In the genomic region with DNA sequence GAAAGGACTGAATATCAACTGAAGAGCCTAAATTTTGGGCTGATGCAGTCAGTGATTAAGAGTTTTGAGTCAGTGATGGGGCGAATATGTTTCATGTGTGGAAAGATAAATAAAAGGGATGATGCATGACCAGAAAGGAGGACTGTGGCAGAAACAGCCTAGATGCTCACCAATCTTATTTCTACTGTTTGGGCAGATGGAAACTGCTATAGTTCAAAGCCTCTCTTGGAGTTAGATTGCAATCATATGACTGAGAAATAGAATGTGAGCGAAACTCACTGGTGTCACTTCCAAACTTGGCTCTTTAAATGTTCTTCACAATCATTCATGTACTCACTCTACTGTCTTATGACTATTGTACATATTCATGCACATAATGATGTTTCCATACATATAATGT, we compare ENCODE assay signal across 34 cellular contexts.
"Had no signal": no experiment of that assay in that cellular context is flagged by ENCODE, and none has a peak within 500 bp of the region (broad histone marks: within the 10 kb centered on the region; RNA-seq: fewer than 3 reads in every experiment).

No MANE protein-coding gene starts in this region.

- H3K27me3 ChIP-seq: ascending aorta, cardiac muscle cell, colonic mucosa had no signal

- H3K27ac ChIP-seq: ascending aorta, cardiac muscle cell, colonic mucosa, VCaP had no signal

- H3K9me3 ChIP-seq: ascending aorta, colonic mucosa had no signal

- H3K9me3 Mint-ChIP-seq: activated B cell treated with CpG ODN at 0.5 μM for 24 hours; activated CD4-positive, alpha-beta memory T cell treated with anti-CD3 and anti-CD28 coated beads for 36 hours; activated CD4-positive, alpha-beta T cell treated with anti-CD3 and anti-CD28 coated beads, Interleukin-2, amount 10 ng/mL, durations not matched to agents 24 days and 14 days; activated CD8-positive, alpha-beta T cell treated with anti-CD3 and anti-CD28 coated beads for 36 hours; activated naive CD8-positive, alpha-beta T cell treated with anti-CD3 and anti-CD28 coated beads, Interleukin-2, amount 10 ng/mL, durations not matched to agents 7 days and 5 days; activated naive CD8-positive, alpha-beta T cell treated with anti-CD3 and anti-CD28 coated beads, Interleukin-2, amount 50 U/mL, for 24 hours; activated T-cell treated with anti-CD3 and anti-CD28 coated beads, Interleukin-2, amount 50 U/mL, for 24 hours; activated T-helper 1 cell treated with anti-CD3 and anti-CD28 coated beads, Interleukin-12 subunit alpha, Interleukin-12 subunit beta, Interleukin-2, Interleukin-4 antibody, amounts not matched to agents 30 ng/mL and 10 ng/mL and 1 ng/mL, durations not matched to agents 14 hours and 24 hours and 36 hours; activated T-helper 2 cell treated with anti-CD3 and anti-CD28 coated beads, Interferon-gamma antibody, Interleukin-2, Interleukin-4, amounts not matched to agents 10 μg/mL and 5 μg/mL and 100 μg/mL, durations not matched to agents 14 hours and 24 hours and 36 hours; brain; central memory CD8-positive, alpha-beta T cell; T-helper 1 cell treated with Interleukin-12 subunit alpha and Interleukin-12 subunit beta and Interleukin-4 antibody, amounts not matched to agents 30 μg/mL and 1 μg/mL, for 36 hours; T-helper 2 cell treated with Interferon-gamma antibody and Interleukin-4, amounts not matched to agents 5 μg/mL and 100 μg/mL, for 36 hours had no signal

- H3K4me3 ChIP-seq: ascending aorta, cardiac muscle cell, colonic mucosa had no signal

- ATAC-seq: activated CD8-positive, alpha-beta T cell treated with anti-CD3 and anti-CD28 coated beads for 36 hours; activated naive CD8-positive, alpha-beta T cell treated with anti-CD3 and anti-CD28 coated beads, Interleukin-2, amount 50 U/mL, for 24 hours had no signal

- H3K27ac Mint-ChIP-seq: activated B cell treated with CpG ODN at 0.5 μM for 24 hours; activated CD4-positive, alpha-beta memory T cell treated with anti-CD3 and anti-CD28 coated beads for 36 hours; activated CD4-positive, alpha-beta T cell treated with anti-CD3 and anti-CD28 coated beads, Interleukin-2, amount 10 ng/mL, durations not matched to agents 24 days and 14 days; activated CD8-positive, alpha-beta T cell treated with anti-CD3 and anti-CD28 coated beads for 36 hours; activated naive CD8-positive, alpha-beta T cell; activated naive CD8-positive, alpha-beta T cell treated with anti-CD3 and anti-CD28 coated beads, Interleukin-2, amount 10 ng/mL, durations not matched to agents 7 days and 5 days; activated naive CD8-positive, alpha-beta T cell treated with anti-CD3 and anti-CD28 coated beads, Interleukin-2, amount 50 U/mL, for 24 hours; activated T-cell treated with anti-CD3 and anti-CD28 coated beads, Interleukin-2, amount 50 U/mL, for 24 hours; activated T-helper 1 cell treated with anti-CD3 and anti-CD28 coated beads, Interleukin-12 subunit alpha, Interleukin-12 subunit beta, Interleukin-2, Interleukin-4 antibody, amounts not matched to agents 30 ng/mL and 10 ng/mL and 1 ng/mL, durations not matched to agents 14 hours and 24 hours and 36 hours; activated T-helper 2 cell treated with anti-CD3 and anti-CD28 coated beads, Interferon-gamma antibody, Interleukin-2, Interleukin-4, amounts not matched to agents 10 μg/mL and 5 μg/mL and 100 μg/mL, durations not matched to agents 14 hours and 24 hours and 36 hours; brain; T-helper 1 cell treated with Interleukin-12 subunit alpha and Interleukin-12 subunit beta and Interleukin-4 antibody, amounts not matched to agents 30 μg/mL and 1 μg/mL, for 36 hours; T-helper 2 cell treated with Interferon-gamma antibody and Interleukin-4, amounts not matched to agents 5 μg/mL and 100 μg/mL, for 36 hours had no signal

- H3K4me1 Mint-ChIP-seq: activated B cell treated with CpG ODN at 0.5 μM for 24 hours; activated CD4-positive, alpha-beta T cell treated with anti-CD3 and anti-CD28 coated beads, Interleukin-2, amount 10 ng/mL, durations not matched to agents 24 days and 14 days; activated naive CD8-positive, alpha-beta T cell treated with anti-CD3 and anti-CD28 coated beads, Interleukin-2, amount 10 ng/mL, durations not matched to agents 7 days and 5 days; central memory CD8-positive, alpha-beta T cell had no signal

- H3K36me3 Mint-ChIP-seq: activated CD4-positive, alpha-beta memory T cell treated with anti-CD3 and anti-CD28 coated beads for 36 hours; activated naive CD8-positive, alpha-beta T cell; activated naive CD8-positive, alpha-beta T cell treated with anti-CD3 and anti-CD28 coated beads, Interleukin-2, amount 10 ng/mL, durations not matched to agents 7 days and 5 days; brain had no signal

- H3K4me3 Mint-ChIP-seq: activated B cell treated with CpG ODN at 0.5 μM for 24 hours; activated CD4-positive, alpha-beta memory T cell treated with anti-CD3 and anti-CD28 coated beads for 36 hours; activated CD4-positive, alpha-beta T cell treated with anti-CD3 and anti-CD28 coated beads, Interleukin-2, amount 10 ng/mL, durations not matched to agents 24 days and 14 days; activated CD8-positive, alpha-beta T cell treated with anti-CD3 and anti-CD28 coated beads for 36 hours; activated naive CD8-positive, alpha-beta T cell; activated naive CD8-positive, alpha-beta T cell treated with anti-CD3 and anti-CD28 coated beads, Interleukin-2, amount 10 ng/mL, durations not matched to agents 7 days and 5 days; activated naive CD8-positive, alpha-beta T cell treated with anti-CD3 and anti-CD28 coated beads, Interleukin-2, amount 50 U/mL, for 24 hours; activated T-cell treated with anti-CD3 and anti-CD28 coated beads, Interleukin-2, amount 50 U/mL, for 24 hours; activated T-helper 1 cell treated with anti-CD3 and anti-CD28 coated beads, Interleukin-12 subunit alpha, Interleukin-12 subunit beta, Interleukin-2, Interleukin-4 antibody, amounts not matched to agents 30 ng/mL and 10 ng/mL and 1 ng/mL, durations not matched to agents 14 hours and 24 hours and 36 hours; brain; central memory CD8-positive, alpha-beta T cell; T-helper 1 cell treated with Interleukin-12 subunit alpha and Interleukin-12 subunit beta and Interleukin-4 antibody, amounts not matched to agents 30 μg/mL and 1 μg/mL, for 36 hours; T-helper 2 cell treated with Interferon-gamma antibody and Interleukin-4, amounts not matched to agents 5 μg/mL and 100 μg/mL, for 36 hours had no signal

- H3K4me1 ChIP-seq: ascending aorta, colonic mucosa had no signal

- DNase-seq: activated B cell treated with CpG ODN at 0.5 μM for 24 hours; activated CD4-positive, alpha-beta memory T cell treated with anti-CD3 and anti-CD28 coated beads for 36 hours; activated CD4-positive, alpha-beta T cell treated with anti-CD3 and anti-CD28 coated beads for 4 hours; activated CD4-positive, alpha-beta T cell treated with anti-CD3 and anti-CD28 coated beads, Interleukin-2, amount 10 ng/mL, durations not matched to agents 24 days and 14 days; activated CD4-positive, alpha-beta T cell treated with anti-CD3 and anti-CD28 coated beads, Interleukin-2, amount 50 U/mL, for 1 hour; activated CD4-positive, alpha-beta T cell treated with anti-CD3 and anti-CD28 coated beads, Interleukin-2, amount 50 U/mL, for 4 hours; activated CD4-positive, CD25-positive, alpha-beta regulatory T cell treated with anti-CD3 and anti-CD28 coated beads, Interleukin-2, amount 50 U/mL, for 72 hours; activated CD8-positive, alpha-beta memory T cell treated with anti-CD3 and anti-CD28 coated beads, Interleukin-2, amount 50 U/mL, for 4 hours; activated CD8-positive, alpha-beta T cell treated with anti-CD3 and anti-CD28 coated beads for 36 hours; activated effector memory CD4-positive, alpha-beta T cell treated with Interleukin-2 at 50 U/mL for 16 hours; activated gamma-delta T cell; activated naive CD4-positive, alpha-beta T cell treated with anti-CD3 and anti-CD28 coated beads, Interleukin-2, amount 50 U/mL, for 16 hours; activated naive CD4-positive, alpha-beta T cell treated with Interleukin-2 at 50 U/mL for 16 hours; activated naive CD8-positive, alpha-beta T cell treated with anti-CD3 and anti-CD28 coated beads, Interleukin-2, amount 10 ng/mL, durations not matched to agents 7 days and 5 days; activated naive CD8-positive, alpha-beta T cell treated with anti-CD3 and anti-CD28 coated beads, Interleukin-2, amount 50 U/mL, for 24 hours; activated T-cell treated with anti-CD3 and anti-CD28 coated beads, Interleukin-2, amount 50 U/mL, for 24 hours; amygdala; anterior cingulate cortex; caudate nucleus; cerebellar nuclear complex; colonic mucosa; T-helper 1 cell; T-helper 2 cell; T-helper 9 cell had no signal

- H3K27me3 Mint-ChIP-seq: brain had no signal

- H3K36me3 ChIP-seq: ascending aorta, cardiac muscle cell, colonic mucosa had no signal
